In genomic region chr7:124929467-124930172, GRCh38 we compare ENCODE assay signal across 8 cellular contexts. TPM values are rescaled to one million over a fixed set of nuclear protein-coding genes. Genes with fewer than 3 reads are reported as not detected.
DNase-seq lines count a peak whose midpoint lies in the region; ATAC-seq, FAIRE-seq and TF ChIP-seq lines count a peak whose summit lies in the region.

POT1 (minus strand) TSS chr7:124929825; CDS start chr7:124897173, 32,652 bp downstream.

- FAIRE-seq in kidney (lab: Jason Lieb, UNC), result peak; percentile 97

- peak; percentile 97 for DNase-seq in AML-193 (lab: John Stamatoyannopoulos, UW)
- peak; percentile 86 for DNase-seq in NCI-H510A treated with DMSO at 0.1 percent for 48 hours (lab: John Stamatoyannopoulos, UW)
- DNase-seq in activated CD4-positive, alpha-beta T cell treated with anti-CD3 and anti-CD28 coated beads for 24 hours (ENCODE audit: low read depth in 2 of 2), result peak; percentile 93 to 96
- peak; percentile 99 for DNase-seq in chondrocyte (ENCODE audit: low spot score)
- peak; percentile 99 for DNase-seq in kidney
- DNase-seq in stimulated activated CD4-positive, alpha-beta T cell treated with anti-CD3 and anti-CD28 coated beads, Interleukin-15, amount 100 ng/mL, for 24 hours, result peak; percentile 98

- H3K4me3 Mint-ChIP-seq in chondrocyte (ENCODE audit: unreplicated experiment), result peak within 1 kb of the TSS; percentile 97

- H3K4me3 ChIP-seq in kidney (ENCODE audit: low read length in 2 of 2), result peak within 1 kb of the TSS; percentile 92 to 100

- intact Hi-C loops in kidney (cut with DNase I), result no loop called here

- peak within 1 kb of the TSS; percentile 97 for H3K27ac Mint-ChIP-seq in chondrocyte (ENCODE audit: unreplicated experiment)

- peak; percentile 100 for ATAC-seq in HG03439 (IDR thresholded peaks at IDR 0.05; ENCODE audit: unreplicated experiment)

- peak within 1 kb of the TSS; percentile 65 to 94 for H3K27ac ChIP-seq in kidney (ENCODE audit: low read depth in 2 of 2, low read length in 2 of 2)

- peaks cover 2% of the 10 kb centered on the region for H3K36me3 Mint-ChIP-seq in chondrocyte (ENCODE audit: low read depth)

- H3K9ac ChIP-seq in kidney (ENCODE audit: low read length in 2 of 2), result peak within 1 kb of the TSS; percentile 85 to 95

- no peaks in the 10 kb centered on the region for H3K9me3 Mint-ChIP-seq in chondrocyte (ENCODE audit: low read depth)

- peak; percentile 71 for TF ChIP-seq POLR2A in GM19193 (IDR thresholded peaks at IDR 0.05; ENCODE audit: extremely low read depth, insufficient read depth, insufficient read length)

- peaks cover 33% of the 10 kb centered on the region for H3K4me1 Mint-ChIP-seq in chondrocyte (ENCODE audit: low read depth)

- no peaks in the 10 kb centered on the region for H3K9me3 ChIP-seq in kidney (ENCODE audit: control insufficient read depth in 1 of 2, low read length in 2 of 2)

- peaks cover 0 to 5% of the 10 kb centered on the region in 2 donors for H3K4me1 ChIP-seq in kidney (ENCODE audit: control insufficient read depth in 1 of 2, insufficient read depth in 1 of 2, low read depth in 1 of 2, low read length in 2 of 2)

- TF ChIP-seq CTCF in chondrocyte (IDR thresholded peaks at IDR 0.05) (no peak), kidney (IDR thresholded peaks at IDR 0.05; ENCODE audit: borderline replicate concordance, extremely low read depth, insufficient read depth) (no peak)

- no peaks in the 10 kb centered on the region for H3K27me3 Mint-ChIP-seq in chondrocyte (ENCODE audit: low read depth)

- H3K36me3 ChIP-seq in kidney (ENCODE audit: control insufficient read depth in 1 of 2, insufficient read depth in 2 of 2, low read length in 2 of 2), result no peaks in the 10 kb centered on the region

RNA-seq across cellular contexts. Expression of gene POT1, which starts in this region (rescaled TPM):
- 12.9 to 26.0 TPM (median 14.2 TPM) in 3 replicates for total RNA-seq in chondrocyte
- total RNA-seq in kidney, result 23.2 TPM
- polyA plus RNA-seq in kidney (ENCODE audit: insufficient read depth, low read depth, low replicate concordance), result 16.5 TPM

Comparison
In these comparisons a context has a peak if more than half of its experiments do, and no peak if none do; other contexts are left out.
1. Peak in every context shown above with its lines: DNase-seq, ATAC-seq, H3K4me3 ChIP-seq and H3K27ac ChIP-seq.